Comparison of ENCODE assay signal across 9 cellular contexts in genomic region chr5:172887735-172888134, GRCh38. TPM values are rescaled to one million over a fixed set of nuclear protein-coding genes. Genes with fewer than 3 reads are reported as not detected.
DNase-seq lines count a peak whose midpoint lies in the region; TF ChIP-seq lines count a peak whose summit lies in the region.
"Had no signal": no experiment of that assay in that cellular context is flagged by ENCODE, and none has a peak within 500 bp of the region (broad histone marks: within the 10 kb centered on the region; RNA-seq: fewer than 3 reads in every experiment).

No MANE protein-coding gene starts in this region.

- H3K27ac Mint-ChIP-seq in type B pancreatic cell = peak overlapping the region; percentile 51

- H3K9me3 Mint-ChIP-seq in type B pancreatic cell = no peaks in the 10 kb centered on the region

- H3K4me1 Mint-ChIP-seq in type B pancreatic cell (ENCODE audit: unreplicated experiment) = peaks cover 24% of the 10 kb centered on the region

- TF ChIP-seq CTCF in type B pancreatic cell (conservative IDR thresholded peaks at IDR 0.05) = no peak

- no peaks in the 10 kb centered on the region for H3K27me3 Mint-ChIP-seq in type B pancreatic cell

- peak; percentile 97 for DNase-seq in amniotic epithelial cell (ENCODE audit: low read depth)
- peak; percentile 87 for DNase-seq in glomerular endothelial cell (ENCODE audit: extremely low read depth, low read depth, low spot score)
- peak; percentile 95 for DNase-seq in non-pigmented ciliary epithelial cell (ENCODE audit: low read depth)
- DNase-seq in type B pancreatic cell (ENCODE audit: extremely low spot score, unreplicated experiment) = no peak
- DNase-seq in MV-4-11 (lab: John Stamatoyannopoulos, UW) = no peak
- DNase-seq in NCI-H1694 (lab: John Stamatoyannopoulos, UW) = no peak
- no peak for DNase-seq in retina
- DNase-seq: endodermal cell, MM.1S had no signal

- H3K36me3 Mint-ChIP-seq in type B pancreatic cell = peaks cover 31% of the 10 kb centered on the region

- no peak overlapping the region for H3K4me3 Mint-ChIP-seq in type B pancreatic cell
- H3K4me3 Mint-ChIP-seq: endodermal cell had no signal

RNA-seq across cellular contexts. Expression of gene ERGIC1, which starts 53.7 kb away (rescaled TPM):
- total RNA-seq in glomerular endothelial cell = 168 and 172 TPM in 2 replicates
- 85.2 and 105 TPM in 2 replicates for total RNA-seq in type B pancreatic cell (ENCODE audit: low replicate concordance)

Comparison
In these comparisons a context has a peak if more than half of its experiments do, and no peak if none do; other contexts are left out.
1. DNase-seq: peak in amniotic epithelial cell (single experiment), glomerular endothelial cell (single experiment) and non-pigmented ciliary epithelial cell (single experiment); none in type B pancreatic cell (single experiment), MV-4-11 (single experiment), NCI-H1694 (single experiment) and retina (single experiment).